1 cellular context compared by ENCODE assay signal in the genomic region with DNA sequence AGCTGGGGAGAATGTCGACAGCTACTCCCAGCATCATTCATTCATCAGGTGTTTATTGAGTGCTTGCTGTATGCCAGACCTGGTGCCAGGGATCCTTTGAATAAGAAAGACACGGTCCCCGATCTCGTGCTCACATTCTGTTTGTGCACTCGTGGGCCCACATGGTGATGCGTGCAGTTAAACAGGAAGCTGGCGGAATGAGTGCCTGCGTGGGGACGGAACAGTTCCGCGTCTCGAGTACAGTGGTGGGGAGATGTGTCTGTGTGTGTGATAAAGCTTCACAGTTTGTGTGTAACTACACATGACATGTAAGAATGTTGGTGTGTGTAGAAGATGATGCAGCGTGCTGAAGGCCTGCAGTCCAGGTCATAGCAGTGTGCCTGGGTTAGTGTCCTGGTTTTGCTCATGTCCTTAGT.
TF ChIP-seq lines count a peak whose summit lies in the region.

No MANE protein-coding gene starts in this region.

TF ChIP-seq in GM12878, 131 proteins besides CTCF, POLR2A, EP300 and RAD21 (continues in another document):
- TF ChIP-seq, protein P1, sequence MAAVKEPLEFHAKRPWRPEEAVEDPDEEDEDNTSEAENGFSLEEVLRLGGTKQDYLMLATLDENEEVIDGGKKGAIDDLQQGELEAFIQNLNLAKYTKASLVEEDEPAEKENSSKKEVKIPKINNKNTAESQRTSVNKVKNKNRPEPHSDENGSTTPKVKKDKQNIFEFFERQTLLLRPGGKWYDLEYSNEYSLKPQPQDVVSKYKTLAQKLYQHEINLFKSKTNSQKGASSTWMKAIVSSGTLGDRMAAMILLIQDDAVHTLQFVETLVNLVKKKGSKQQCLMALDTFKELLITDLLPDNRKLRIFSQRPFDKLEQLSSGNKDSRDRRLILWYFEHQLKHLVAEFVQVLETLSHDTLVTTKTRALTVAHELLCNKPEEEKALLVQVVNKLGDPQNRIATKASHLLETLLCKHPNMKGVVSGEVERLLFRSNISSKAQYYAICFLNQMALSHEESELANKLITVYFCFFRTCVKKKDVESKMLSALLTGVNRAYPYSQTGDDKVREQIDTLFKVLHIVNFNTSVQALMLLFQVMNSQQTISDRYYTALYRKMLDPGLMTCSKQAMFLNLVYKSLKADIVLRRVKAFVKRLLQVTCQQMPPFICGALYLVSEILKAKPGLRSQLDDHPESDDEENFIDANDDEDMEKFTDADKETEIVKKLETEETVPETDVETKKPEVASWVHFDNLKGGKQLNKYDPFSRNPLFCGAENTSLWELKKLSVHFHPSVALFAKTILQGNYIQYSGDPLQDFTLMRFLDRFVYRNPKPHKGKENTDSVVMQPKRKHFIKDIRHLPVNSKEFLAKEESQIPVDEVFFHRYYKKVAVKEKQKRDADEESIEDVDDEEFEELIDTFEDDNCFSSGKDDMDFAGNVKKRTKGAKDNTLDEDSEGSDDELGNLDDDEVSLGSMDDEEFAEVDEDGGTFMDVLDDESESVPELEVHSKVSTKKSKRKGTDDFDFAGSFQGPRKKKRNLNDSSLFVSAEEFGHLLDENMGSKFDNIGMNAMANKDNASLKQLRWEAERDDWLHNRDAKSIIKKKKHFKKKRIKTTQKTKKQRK (IDR thresholded peaks at IDR 0.05; ENCODE audit: low read depth, low read length), result no peak
- TF ChIP-seq PAX5 (IDR thresholded peaks at IDR 0.05; ENCODE audit: borderline replicate concordance, low read depth, low read length) (0 out of 2 replicates have a peak, but pooled peaks have one; percentile 34), YY1 (IDR thresholded peaks at IDR 0.05; ENCODE audit: low read depth, low read length) (no peak), POLR2AphosphoS5 (IDR thresholded peaks at IDR 0.05; ENCODE audit: low read length) (peak; percentile 49; the same call in 1 of the 2 replicates), BCL11A (IDR thresholded peaks at IDR 0.05; ENCODE audit: low read depth, low read length) (no peak), TCF3 (IDR thresholded peaks at IDR 0.05; ENCODE audit: borderline replicate concordance, insufficient read depth, low read depth, low read length) (0 out of 2 replicates have a peak, but pooled peaks have one; percentile 12), MTA2 (IDR thresholded peaks at IDR 0.05; ENCODE audit: low read depth) (no peak), POU2F2 (IDR thresholded peaks at IDR 0.05; ENCODE audit: borderline replicate concordance, low read depth, low read length) (peak; percentile 50; the same call in 1 of the 3 replicates), SMARCA5 (IDR thresholded peaks at IDR 0.05) (no peak), TBL1XR1 (IDR thresholded peaks at IDR 0.05; ENCODE audit: low read depth, low read length) (no peak), ZNF384 (IDR thresholded peaks at IDR 0.05; ENCODE audit: borderline replicate concordance, low read depth, low read length) (no peak), MTA3 (IDR thresholded peaks at IDR 0.05; ENCODE audit: borderline replicate concordance, low read length) (no peak), NFYA (IDR thresholded peaks at IDR 0.05; ENCODE audit: borderline replicate concordance, low read depth, low read length) (no peak), HDGF (IDR thresholded peaks at IDR 0.05) (no peak), PML (IDR thresholded peaks at IDR 0.05; ENCODE audit: low read length) (no peak), NR2C2 (IDR thresholded peaks at IDR 0.05; ENCODE audit: borderline replicate concordance, control insufficient read depth, insufficient read length, low read depth) (no peak), IKZF2 (IDR thresholded peaks at IDR 0.05) (no peak), RCOR1 (conservative IDR thresholded peaks at IDR 0.05; ENCODE audit: low read depth, low read length) (no peak), MEF2A (IDR thresholded peaks at IDR 0.05; ENCODE audit: insufficient read depth, low read depth, low read length) (no peak), ZNF24 (IDR thresholded peaks at IDR 0.05) (peak; percentile 91), YBX1 (IDR thresholded peaks at IDR 0.05) (no peak), NRF1 (conservative IDR thresholded peaks at IDR 0.05; ENCODE audit: low read depth, low read length) (no peak), NR2F1 (conservative IDR thresholded peaks at IDR 0.05) (no peak), HDAC6 (IDR thresholded peaks at IDR 0.05; ENCODE audit: unreplicated experiment) (no peak), RELA (IDR thresholded peaks at IDR 0.05; ENCODE audit: borderline replicate concordance, partially characterized antibody) (no peak), EZH2 (IDR thresholded peaks at IDR 0.05; ENCODE audit: borderline replicate concordance, control insufficient read depth, low read depth, low read length) (no peak), MEF2B (IDR thresholded peaks at IDR 0.05; ENCODE audit: partially characterized antibody, poor library complexity, severe bottlenecking) (no peak), DPF2 (IDR thresholded peaks at IDR 0.05) (no peak), SUZ12 (IDR thresholded peaks at IDR 0.05; ENCODE audit: unreplicated experiment) (no peak), MYC (IDR thresholded peaks at IDR 0.05; ENCODE audit: insufficient read depth, insufficient read length, insufficient replicate concordance, low read length, severe bottlenecking) (no peak), ZNF622 (IDR thresholded peaks at IDR 0.05) (no peak)
- TF ChIP-seq, protein P2, sequence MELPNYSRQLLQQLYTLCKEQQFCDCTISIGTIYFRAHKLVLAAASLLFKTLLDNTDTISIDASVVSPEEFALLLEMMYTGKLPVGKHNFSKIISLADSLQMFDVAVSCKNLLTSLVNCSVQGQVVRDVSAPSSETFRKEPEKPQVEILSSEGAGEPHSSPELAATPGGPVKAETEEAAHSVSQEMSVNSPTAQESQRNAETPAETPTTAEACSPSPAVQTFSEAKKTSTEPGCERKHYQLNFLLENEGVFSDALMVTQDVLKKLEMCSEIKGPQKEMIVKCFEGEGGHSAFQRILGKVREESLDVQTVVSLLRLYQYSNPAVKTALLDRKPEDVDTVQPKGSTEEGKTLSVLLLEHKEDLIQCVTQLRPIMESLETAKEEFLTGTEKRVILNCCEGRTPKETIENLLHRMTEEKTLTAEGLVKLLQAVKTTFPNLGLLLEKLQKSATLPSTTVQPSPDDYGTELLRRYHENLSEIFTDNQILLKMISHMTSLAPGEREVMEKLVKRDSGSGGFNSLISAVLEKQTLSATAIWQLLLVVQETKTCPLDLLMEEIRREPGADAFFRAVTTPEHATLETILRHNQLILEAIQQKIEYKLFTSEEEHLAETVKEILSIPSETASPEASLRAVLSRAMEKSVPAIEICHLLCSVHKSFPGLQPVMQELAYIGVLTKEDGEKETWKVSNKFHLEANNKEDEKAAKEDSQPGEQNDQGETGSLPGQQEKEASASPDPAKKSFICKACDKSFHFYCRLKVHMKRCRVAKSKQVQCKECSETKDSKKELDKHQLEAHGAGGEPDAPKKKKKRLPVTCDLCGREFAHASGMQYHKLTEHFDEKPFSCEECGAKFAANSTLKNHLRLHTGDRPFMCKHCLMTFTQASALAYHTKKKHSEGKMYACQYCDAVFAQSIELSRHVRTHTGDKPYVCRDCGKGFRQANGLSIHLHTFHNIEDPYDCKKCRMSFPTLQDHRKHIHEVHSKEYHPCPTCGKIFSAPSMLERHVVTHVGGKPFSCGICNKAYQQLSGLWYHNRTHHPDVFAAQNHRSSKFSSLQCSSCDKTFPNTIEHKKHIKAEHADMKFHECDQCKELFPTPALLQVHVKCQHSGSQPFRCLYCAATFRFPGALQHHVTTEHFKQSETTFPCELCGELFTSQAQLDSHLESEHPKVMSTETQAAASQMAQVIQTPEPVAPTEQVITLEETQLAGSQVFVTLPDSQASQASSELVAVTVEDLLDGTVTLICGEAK (IDR thresholded peaks at IDR 0.05; ENCODE audit: borderline replicate concordance), result peak; percentile 50; the same call in 1 of the 2 replicates
- TF ChIP-seq, protein P3, sequence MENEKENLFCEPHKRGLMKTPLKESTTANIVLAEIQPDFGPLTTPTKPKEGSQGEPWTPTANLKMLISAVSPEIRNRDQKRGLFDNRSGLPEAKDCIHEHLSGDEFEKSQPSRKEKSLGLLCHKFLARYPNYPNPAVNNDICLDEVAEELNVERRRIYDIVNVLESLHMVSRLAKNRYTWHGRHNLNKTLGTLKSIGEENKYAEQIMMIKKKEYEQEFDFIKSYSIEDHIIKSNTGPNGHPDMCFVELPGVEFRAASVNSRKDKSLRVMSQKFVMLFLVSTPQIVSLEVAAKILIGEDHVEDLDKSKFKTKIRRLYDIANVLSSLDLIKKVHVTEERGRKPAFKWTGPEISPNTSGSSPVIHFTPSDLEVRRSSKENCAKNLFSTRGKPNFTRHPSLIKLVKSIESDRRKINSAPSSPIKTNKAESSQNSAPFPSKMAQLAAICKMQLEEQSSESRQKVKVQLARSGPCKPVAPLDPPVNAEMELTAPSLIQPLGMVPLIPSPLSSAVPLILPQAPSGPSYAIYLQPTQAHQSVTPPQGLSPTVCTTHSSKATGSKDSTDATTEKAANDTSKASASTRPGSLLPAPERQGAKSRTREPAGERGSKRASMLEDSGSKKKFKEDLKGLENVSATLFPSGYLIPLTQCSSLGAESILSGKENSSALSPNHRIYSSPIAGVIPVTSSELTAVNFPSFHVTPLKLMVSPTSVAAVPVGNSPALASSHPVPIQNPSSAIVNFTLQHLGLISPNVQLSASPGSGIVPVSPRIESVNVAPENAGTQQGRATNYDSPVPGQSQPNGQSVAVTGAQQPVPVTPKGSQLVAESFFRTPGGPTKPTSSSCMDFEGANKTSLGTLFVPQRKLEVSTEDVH (IDR thresholded peaks at IDR 0.05; ENCODE audit: low read depth, partially characterized antibody), result no peak
- TF ChIP-seq, protein P4, sequence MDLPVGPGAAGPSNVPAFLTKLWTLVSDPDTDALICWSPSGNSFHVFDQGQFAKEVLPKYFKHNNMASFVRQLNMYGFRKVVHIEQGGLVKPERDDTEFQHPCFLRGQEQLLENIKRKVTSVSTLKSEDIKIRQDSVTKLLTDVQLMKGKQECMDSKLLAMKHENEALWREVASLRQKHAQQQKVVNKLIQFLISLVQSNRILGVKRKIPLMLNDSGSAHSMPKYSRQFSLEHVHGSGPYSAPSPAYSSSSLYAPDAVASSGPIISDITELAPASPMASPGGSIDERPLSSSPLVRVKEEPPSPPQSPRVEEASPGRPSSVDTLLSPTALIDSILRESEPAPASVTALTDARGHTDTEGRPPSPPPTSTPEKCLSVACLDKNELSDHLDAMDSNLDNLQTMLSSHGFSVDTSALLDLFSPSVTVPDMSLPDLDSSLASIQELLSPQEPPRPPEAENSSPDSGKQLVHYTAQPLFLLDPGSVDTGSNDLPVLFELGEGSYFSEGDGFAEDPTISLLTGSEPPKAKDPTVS (IDR thresholded peaks at IDR 0.05; ENCODE audit: low read depth, low read length), result no peak
- TF ChIP-seq, protein P5, sequence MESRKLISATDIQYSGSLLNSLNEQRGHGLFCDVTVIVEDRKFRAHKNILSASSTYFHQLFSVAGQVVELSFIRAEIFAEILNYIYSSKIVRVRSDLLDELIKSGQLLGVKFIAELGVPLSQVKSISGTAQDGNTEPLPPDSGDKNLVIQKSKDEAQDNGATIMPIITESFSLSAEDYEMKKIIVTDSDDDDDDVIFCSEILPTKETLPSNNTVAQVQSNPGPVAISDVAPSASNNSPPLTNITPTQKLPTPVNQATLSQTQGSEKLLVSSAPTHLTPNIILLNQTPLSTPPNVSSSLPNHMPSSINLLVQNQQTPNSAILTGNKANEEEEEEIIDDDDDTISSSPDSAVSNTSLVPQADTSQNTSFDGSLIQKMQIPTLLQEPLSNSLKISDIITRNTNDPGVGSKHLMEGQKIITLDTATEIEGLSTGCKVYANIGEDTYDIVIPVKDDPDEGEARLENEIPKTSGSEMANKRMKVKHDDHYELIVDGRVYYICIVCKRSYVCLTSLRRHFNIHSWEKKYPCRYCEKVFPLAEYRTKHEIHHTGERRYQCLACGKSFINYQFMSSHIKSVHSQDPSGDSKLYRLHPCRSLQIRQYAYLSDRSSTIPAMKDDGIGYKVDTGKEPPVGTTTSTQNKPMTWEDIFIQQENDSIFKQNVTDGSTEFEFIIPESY (IDR thresholded peaks at IDR 0.05), result no peak
- TF ChIP-seq, protein P6, sequence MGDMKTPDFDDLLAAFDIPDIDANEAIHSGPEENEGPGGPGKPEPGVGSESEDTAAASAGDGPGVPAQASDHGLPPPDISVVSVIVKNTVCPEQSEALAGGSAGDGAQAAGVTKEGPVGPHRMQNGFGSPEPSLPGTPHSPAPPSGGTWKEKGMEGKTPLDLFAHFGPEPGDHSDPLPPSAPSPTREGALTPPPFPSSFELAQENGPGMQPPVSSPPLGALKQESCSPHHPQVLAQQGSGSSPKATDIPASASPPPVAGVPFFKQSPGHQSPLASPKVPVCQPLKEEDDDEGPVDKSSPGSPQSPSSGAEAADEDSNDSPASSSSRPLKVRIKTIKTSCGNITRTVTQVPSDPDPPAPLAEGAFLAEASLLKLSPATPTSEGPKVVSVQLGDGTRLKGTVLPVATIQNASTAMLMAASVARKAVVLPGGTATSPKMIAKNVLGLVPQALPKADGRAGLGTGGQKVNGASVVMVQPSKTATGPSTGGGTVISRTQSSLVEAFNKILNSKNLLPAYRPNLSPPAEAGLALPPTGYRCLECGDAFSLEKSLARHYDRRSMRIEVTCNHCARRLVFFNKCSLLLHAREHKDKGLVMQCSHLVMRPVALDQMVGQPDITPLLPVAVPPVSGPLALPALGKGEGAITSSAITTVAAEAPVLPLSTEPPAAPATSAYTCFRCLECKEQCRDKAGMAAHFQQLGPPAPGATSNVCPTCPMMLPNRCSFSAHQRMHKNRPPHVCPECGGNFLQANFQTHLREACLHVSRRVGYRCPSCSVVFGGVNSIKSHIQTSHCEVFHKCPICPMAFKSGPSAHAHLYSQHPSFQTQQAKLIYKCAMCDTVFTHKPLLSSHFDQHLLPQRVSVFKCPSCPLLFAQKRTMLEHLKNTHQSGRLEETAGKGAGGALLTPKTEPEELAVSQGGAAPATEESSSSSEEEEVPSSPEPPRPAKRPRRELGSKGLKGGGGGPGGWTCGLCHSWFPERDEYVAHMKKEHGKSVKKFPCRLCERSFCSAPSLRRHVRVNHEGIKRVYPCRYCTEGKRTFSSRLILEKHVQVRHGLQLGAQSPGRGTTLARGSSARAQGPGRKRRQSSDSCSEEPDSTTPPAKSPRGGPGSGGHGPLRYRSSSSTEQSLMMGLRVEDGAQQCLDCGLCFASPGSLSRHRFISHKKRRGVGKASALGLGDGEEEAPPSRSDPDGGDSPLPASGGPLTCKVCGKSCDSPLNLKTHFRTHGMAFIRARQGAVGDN (IDR thresholded peaks at IDR 0.05), result peak; percentile 43; the same call in 1 of the 2 replicates
